8 cellular contexts compared by ENCODE assay signal in genomic region chr6:29748391-29749352, GRCh38. TPM values are rescaled to one million over a fixed set of nuclear protein-coding genes. Genes with fewer than 3 reads are reported as not detected.
DNase-seq lines count a peak whose midpoint lies in the region; ATAC-seq and TF ChIP-seq lines count a peak whose summit lies in the region.

No MANE protein-coding gene starts in this region.

- intact Hi-C loops in left ventricle myocardium superior (cut with micrococcal nuclease) (no loop called here), psoas muscle (cut with DNase I) (loop anchor here in 1 of 2 donors (10.0 kb wide), 1 partner anchor 266 kb away; no protein-coding TSS in a partner anchor)

- H3K4me3 Mint-ChIP-seq in T-cell, result peak overlapping the region; percentile 90 to 99 (median 97)

- no peaks in the 10 kb centered on the region for H3K9me3 Mint-ChIP-seq in T-cell

- ATAC-seq in GM21526 (IDR thresholded peaks at IDR 0.05; ENCODE audit: low FRiP score, unreplicated experiment) (peak; percentile 75), T-cell (replicated peaks in 1 of 4) (peak; percentile 85 to 86 (median 85)), left ventricle myocardium superior (peak; percentile 88), psoas muscle (peak; percentile 87 to 93 (median 91))

- TF ChIP-seq RAD21 in Ishikawa (IDR thresholded peaks at IDR 0.05; ENCODE audit: low read depth), result no peak

- peaks cover 5% of the 10 kb centered on the region for H3K36me3 Mint-ChIP-seq in T-cell

- no peaks in the 10 kb centered on the region for H3K36me3 ChIP-seq in psoas muscle (ENCODE audit: insufficient read depth in 1 of 2, low read depth in 1 of 2)
- no peaks in the 10 kb centered on the region for H3K36me3 ChIP-seq in urinary bladder (ENCODE audit: insufficient read depth)

- H3K27me3 ChIP-seq in psoas muscle (ENCODE audit: insufficient read depth in 3 of 3, low read length in 2 of 3), result no peaks in the 10 kb centered on the region

- H3K9me3 ChIP-seq in psoas muscle, result no peaks in the 10 kb centered on the region

- H3K4me1 ChIP-seq in psoas muscle (peaks cover 5% of the 10 kb centered on the region), urinary bladder (ENCODE audit: insufficient read depth) (no peaks in the 10 kb centered on the region)

- no peak for TF ChIP-seq EP300 in Ishikawa (IDR thresholded peaks at IDR 0.05; ENCODE audit: borderline replicate concordance)

- H3K27me3 Mint-ChIP-seq in T-cell, result no peaks in the 10 kb centered on the region

- no peak for TF ChIP-seq CTCF in psoas muscle (IDR thresholded peaks at IDR 0.05)

- peak; percentile 86 for DNase-seq in DMS53 treated with DMSO at 0.1 percent for 48 hours (lab: John Stamatoyannopoulos, UW; ENCODE audit: unreplicated experiment)
- DNase-seq in T-cell, result peak; percentile 57 to 85 (median 76)
- peak; percentile 54 for DNase-seq in amniotic epithelial cell (ENCODE audit: low read depth)
- DNase-seq in left ventricle myocardium superior, result peak; percentile 96
- DNase-seq in psoas muscle, result peak; percentile 93 to 94

- peaks cover 45 to 62% (median 60%) of the 10 kb centered on the region in 3 donors for H3K4me1 Mint-ChIP-seq in T-cell

- CTCF ChIA-PET in T-cell (lab: Charles Lee), result interaction anchor here (0.5 to 3.1 kb wide), 15 partner anchors 9 to 99 kb away, joined by 3 to 27 read pairs (median 4); no protein-coding TSS in a partner anchor

- H3K27ac ChIP-seq in psoas muscle (peak overlapping the region; percentile 30), urinary bladder (ENCODE audit: low read depth) (peak overlapping the region; percentile 27)

- WGBS in psoas muscle, 3 donors, result 0 to 1% (median 0%) methylated on average over 47 to 65 of the region's 65 CpGs
- under 1% methylated on average over 65 of the region's 65 CpGs for WGBS in urinary bladder

- H3K4me3 ChIP-seq in psoas muscle (peak overlapping the region; percentile 82), urinary bladder (ENCODE audit: low read depth, low read length) (peak overlapping the region; percentile 65)

- POLR2A ChIA-PET in T-cell (lab: Charles Lee), result interaction anchor here (0.6 to 1.4 kb wide), 7 partner anchors 11 to 196 kb away, joined by 3 to 10 read pairs (median 3); no protein-coding TSS in a partner anchor

- H3K27ac Mint-ChIP-seq in T-cell, result peak overlapping the region; percentile 90 to 91

TF ChIP-seq in Ishikawa, 13 proteins besides CTCF, POLR2A, EP300 and RAD21:
- 0 out of 2 replicates have a peak, but pooled peaks have one; percentile 11 for TF ChIP-seq NFIC (IDR thresholded peaks at IDR 0.05)
- TF ChIP-seq USF1 (IDR thresholded peaks at IDR 0.05), result peak; percentile 55; the same call in 1 of the 2 replicates
- no peak for TF ChIP-seq TEAD4 (IDR thresholded peaks at IDR 0.05)
- peak; percentile 43; the same call in 1 of the 2 replicates for TF ChIP-seq ZBTB7A (IDR thresholded peaks at IDR 0.05; ENCODE audit: low read depth)
- peak; percentile 28; the same call in 1 of the 2 replicates for TF ChIP-seq TAF1 (IDR thresholded peaks at IDR 0.05; ENCODE audit: low read depth)
- no peak for TF ChIP-seq FOXM1 (IDR thresholded peaks at IDR 0.05; ENCODE audit: borderline replicate concordance, low read depth)
- peak; percentile 84 for TF ChIP-seq MAX (IDR thresholded peaks at IDR 0.05)
- TF ChIP-seq CEBPB (IDR thresholded peaks at IDR 0.05), result no peak

RNA-seq across cellular contexts. Expression of gene HLA-F, which starts 25.4 kb away (rescaled TPM):
- total RNA-seq in T-cell, result 100 to 1,000 TPM; 600 to 951 (median 748) TPM
- total RNA-seq in left ventricle myocardium superior, result 32.3 TPM
- total RNA-seq in psoas muscle, result 10 to 100 TPM; 16.5 to 25.6 (median 16.8) TPM
- 10 to 100 TPM; 12.0 to 26.5 (median 19.6) TPM for polyA plus RNA-seq in psoas muscle
- total RNA-seq in urinary bladder, result 12.5 TPM
- 100 TPM for polyA plus RNA-seq in urinary bladder

Comparison
In these comparisons a context has a peak if more than half of its experiments do, and no peak if none do; other contexts are left out.
1. Peak in every context shown above with its lines: DNase-seq, ATAC-seq, H3K4me3 ChIP-seq and H3K27ac ChIP-seq.
2. RNA of gene HLA-F, which starts 25.4 kb away (total RNA-seq): 600 to 951 TPM in T-cell; 32.3 TPM in left ventricle myocardium superior (single experiment), 16.5 to 25.6 TPM in psoas muscle and 12.5 TPM in urinary bladder (single experiment); every median in the first group is over 10 times any median in the second.